ENCODE assay signal across 18 cellular contexts in the genomic region with DNA sequence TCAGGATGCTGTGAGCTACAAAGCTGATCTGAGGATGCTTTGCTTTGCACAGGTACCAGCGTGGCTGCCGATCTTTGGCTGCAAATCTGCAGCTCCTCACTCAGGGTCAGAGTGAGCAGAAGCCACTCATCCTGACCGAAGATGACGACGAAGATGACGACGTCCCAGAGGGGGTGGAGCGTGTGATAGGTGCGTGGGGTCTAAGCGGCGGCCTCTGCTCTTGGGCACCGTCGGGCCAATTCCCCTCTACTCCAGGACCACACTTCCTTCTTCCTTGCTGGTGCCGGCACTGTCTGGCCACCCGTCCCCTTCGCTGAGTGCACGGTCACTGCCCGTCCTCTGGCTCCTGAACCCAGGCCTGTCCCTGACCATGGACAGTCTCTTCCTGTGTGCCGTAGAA. TPM values are rescaled to one million over a fixed set of nuclear protein-coding genes. Genes with fewer than 3 reads are reported as not detected.
"Had no signal": no experiment of that assay in that cellular context is flagged by ENCODE, and none has a peak within 500 bp of the region (broad histone marks: within the 10 kb centered on the region; RNA-seq: fewer than 3 reads in every experiment).

No MANE protein-coding gene starts in this region.

- ATAC-seq: activated T-cell treated with anti-CD3 and anti-CD28 coated beads, Interleukin-2, amount 50 U/mL, for 72 hours had no signal

- DNase-seq: activated CD4-positive, alpha-beta T cell treated with anti-CD3 and anti-CD28 coated beads for 1 hour; activated CD8-positive, alpha-beta memory T cell treated with anti-CD3 and anti-CD28 coated beads for 24 hours; activated gamma-delta T cell; activated T-cell treated with anti-CD3 and anti-CD28 coated beads, Interleukin-2, amount 50 U/mL, for 72 hours; amniotic stem cell; dermis blood vessel endothelial cell; effector memory CD4-positive, alpha-beta T cell; esophagus squamous epithelium; hippocampal formation; sigmoid colon; spleen; stimulated activated CD4-positive, alpha-beta T cell treated with anti-CD3 and anti-CD28 coated beads, Interleukin-4, amount 100 ng/mL, for 4 hours; stimulated activated naive CD4-positive, alpha-beta T cell; T-helper 2 cell; upper lobe of right lung had no signal

- H3K4me3 Mint-ChIP-seq: activated naive CD8-positive, alpha-beta T cell; activated T-cell treated with anti-CD3 and anti-CD28 coated beads, Interleukin-2, amount 50 U/mL, for 72 hours had no signal

- H3K27ac Mint-ChIP-seq: activated naive CD8-positive, alpha-beta T cell; activated T-cell treated with anti-CD3 and anti-CD28 coated beads, Interleukin-2, amount 50 U/mL, for 72 hours had no signal

- H3K4me3 ChIP-seq: ovary, sigmoid colon, spleen, upper lobe of right lung had no signal

- H3K36me3 ChIP-seq: ovary had no signal

- H3K27me3 Mint-ChIP-seq: activated naive CD8-positive, alpha-beta T cell had no signal

- H3K27me3 ChIP-seq: esophagus squamous epithelium, ovary, sigmoid colon, spleen, upper lobe of right lung had no signal

- H3K9me3 ChIP-seq: esophagus squamous epithelium, ovary, sigmoid colon, spleen, upper lobe of right lung had no signal

- H3K27ac ChIP-seq: upper lobe of right lung, VCaP had no signal

RNA-seq across cellular contexts. Expression of a gene that starts 34.0 kb away (rescaled TPM):
- total RNA-seq: activated T-cell treated with anti-CD3 and anti-CD28 coated beads, Interleukin-2, amount 50 U/mL, for 72 hours; dermis blood vessel endothelial cell; ovary; sigmoid colon had no signal
